8 cellular contexts compared by ENCODE assay signal in the genomic region with DNA sequence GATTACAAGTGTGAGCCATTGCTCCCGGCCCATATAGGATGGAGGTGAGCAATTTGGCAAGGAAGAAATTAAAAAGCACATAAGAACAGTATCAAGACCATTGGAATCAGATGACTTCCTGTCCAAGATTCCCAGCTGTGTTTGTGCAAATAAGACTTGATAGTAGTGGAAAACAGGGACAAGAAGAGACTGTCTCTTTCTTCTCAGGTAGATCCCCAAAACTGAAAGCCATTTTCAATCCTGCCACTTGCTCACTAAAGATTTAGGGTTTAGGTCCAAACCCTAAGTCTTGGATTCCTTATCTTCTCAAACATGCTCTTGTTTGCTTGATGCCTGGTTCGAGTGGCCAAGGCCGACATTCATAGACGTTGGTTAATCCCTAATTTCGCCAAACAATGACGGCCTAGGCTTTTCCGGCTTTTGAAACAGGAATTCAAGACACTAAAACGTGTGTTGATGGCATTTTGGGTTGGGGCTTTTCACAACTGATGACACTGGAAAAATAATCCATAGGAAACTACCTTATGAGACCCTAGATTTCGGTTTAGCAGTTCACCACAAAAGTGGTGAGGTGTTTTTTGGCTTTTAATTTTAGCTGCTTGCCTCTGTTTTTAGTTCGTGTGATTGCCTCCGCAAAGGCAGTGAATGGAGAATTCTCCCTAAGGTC. TPM values are rescaled to one million over a fixed set of nuclear protein-coding genes. Genes with fewer than 3 reads are reported as not detected.
DNase-seq lines count a peak whose midpoint lies in the region; ATAC-seq and TF ChIP-seq lines count a peak whose summit lies in the region.

No MANE protein-coding gene starts in this region.

- H3K4me3 ChIP-seq in MG63 (peak overlapping the region; percentile 39), coronary artery (peak overlapping the region; percentile 56)

- no peaks in the 10 kb centered on the region for H3K27me3 ChIP-seq in CD4-positive, alpha-beta T cell (ENCODE audit: control insufficient read depth, insufficient read depth, low read length)
- H3K27me3 ChIP-seq in MG63 = no peaks in the 10 kb centered on the region

- peaks cover 5% of the 10 kb centered on the region for H3K27me3 Mint-ChIP-seq in CD4-positive, alpha-beta T cell
- no peaks in the 10 kb centered on the region for H3K27me3 Mint-ChIP-seq in nephron (ENCODE audit: low read depth)

- H3K36me3 ChIP-seq in MG63 = peaks cover 14% of the 10 kb centered on the region

- POLR2A ChIA-PET in CD4-positive, alpha-beta T cell (lab: Charles Lee) = interaction anchor here (0.7 to 6.3 kb wide), 11 partner anchors 8 to 652 kb away, joined by 3 to 97 read pairs (median 16); partner anchors contain the start of genes SUN2 and TOMM22

- no peaks in the 10 kb centered on the region for H3K9me3 ChIP-seq in CD4-positive, alpha-beta T cell (ENCODE audit: control insufficient read depth, low read length)
- no peaks in the 10 kb centered on the region; the same call in 1 of the 2 replicates for H3K9me3 ChIP-seq in MG63

- intact Hi-C loops in CD4-positive, alpha-beta T cell (cut with DNase I, micrococcal nuclease) = loop anchor here (1.0 to 5.0 kb wide), 4 partner anchors 47 to 387 kb away; partner anchors contain the start of genes CBY1 (in 1 of the 2), CSNK1E (in 1 of the 2), DNAL4 (in 1 of the 2) and FAM227A (in 1 of the 2)

- peak overlapping the region; percentile 32 for H3K27ac ChIP-seq in CD4-positive, alpha-beta T cell (ENCODE audit: low read depth, low read length)
- H3K27ac ChIP-seq in coronary artery = peak overlapping the region; percentile 76 to 81

- no peak for DNase-seq in CD4-positive, alpha-beta T cell
- DNase-seq in MG63 (no peak), coronary artery (ENCODE audit: low spot score) (no peak), T1000 (lab: John Stamatoyannopoulos, UW) (no peak), NCI-H1436 treated with DMSO at 0.1 percent for 48 hours (lab: John Stamatoyannopoulos, UW) (no peak)

- H3K27ac Mint-ChIP-seq in CD4-positive, alpha-beta T cell = peak overlapping the region; percentile 93
- H3K27ac Mint-ChIP-seq in nephron = peak overlapping the region; percentile 87 to 96 (median 92)

- H3K4me1 Mint-ChIP-seq in CD4-positive, alpha-beta T cell (ENCODE audit: low read depth) = peaks cover 66% of the 10 kb centered on the region
- peaks cover 39% of the 10 kb centered on the region for H3K4me1 Mint-ChIP-seq in nephron

- no peak for ATAC-seq in CD4-positive, alpha-beta T cell (ENCODE audit: poor library complexity)
- ATAC-seq in HG03280 (IDR thresholded peaks at IDR 0.05; ENCODE audit: unreplicated experiment) (no peak), GM19467 (IDR thresholded peaks at IDR 0.05; ENCODE audit: unreplicated experiment) (no peak)

- H3K4me3 Mint-ChIP-seq in CD4-positive, alpha-beta T cell = peak overlapping the region; percentile 88
- peak overlapping the region; percentile 80 to 89 (median 85) for H3K4me3 Mint-ChIP-seq in nephron

- CTCF ChIA-PET in CD4-positive, alpha-beta T cell (lab: Charles Lee) = interaction anchor here (2.1 kb wide), 1 partner anchor 22 kb away, joined by 12 read pairs; the partner anchor contains the start of gene TOMM22

- peaks cover 41% of the 10 kb centered on the region for H3K36me3 Mint-ChIP-seq in CD4-positive, alpha-beta T cell (ENCODE audit: low read depth)
- H3K36me3 Mint-ChIP-seq in nephron (ENCODE audit: low read depth) = no peaks in the 10 kb centered on the region

- no peaks in the 10 kb centered on the region for H3K9me3 Mint-ChIP-seq in CD4-positive, alpha-beta T cell
- no peaks in the 10 kb centered on the region for H3K9me3 Mint-ChIP-seq in nephron

- TF ChIP-seq CTCF in CD4-positive, alpha-beta T cell (IDR thresholded peaks at IDR 0.05) = no peak
- TF ChIP-seq CTCF in coronary artery (IDR thresholded peaks at IDR 0.05) (no peak), nephron (IDR thresholded peaks at IDR 0.05; ENCODE audit: unreplicated experiment in 3 of 3) (no peak)

RNA-seq across cellular contexts. Expression of gene GTPBP1, which starts 1.0 kb away (rescaled TPM):
- total RNA-seq in CD4-positive, alpha-beta T cell = 100 to 1,000 TPM; 263 to 272 TPM
- total RNA-seq in MG63 (2014; rRNA removed; shearing (Covaris generic); ENCODE audit: low replicate concordance) = 19.4 and 22.0 TPM in 2 replicates

RNA-seq across cellular contexts. Expression of gene JOSD1, which starts 4.0 kb away (rescaled TPM):
- 100 to 1,000 TPM; 303 to 307 TPM for total RNA-seq in CD4-positive, alpha-beta T cell
- total RNA-seq in MG63 (2014; rRNA removed; shearing (Covaris generic); ENCODE audit: low replicate concordance) = 47.5 and 113 TPM in 2 replicates

RNA-seq across cellular contexts. Expression of gene TOMM22, which starts 22.9 kb away (rescaled TPM):
- total RNA-seq in CD4-positive, alpha-beta T cell = 10 to 100 TPM; 53.7 to 54.8 TPM
- total RNA-seq in MG63 (2014; rRNA removed; shearing (Covaris generic); ENCODE audit: low replicate concordance) = 110 and 257 TPM in 2 replicates

RNA-seq across cellular contexts. Expression of gene CBY1, which starts 48.3 kb away (rescaled TPM):
- total RNA-seq in CD4-positive, alpha-beta T cell = 1 to 10 TPM; 4.6 to 7.6 TPM
- total RNA-seq in MG63 (2014; rRNA removed; shearing (Covaris generic); ENCODE audit: low replicate concordance) = 29.5 and 33.8 TPM in 2 replicates

RNA-seq across cellular contexts. Expression of gene FAM227A, which starts 48.5 kb away (rescaled TPM):
- total RNA-seq in CD4-positive, alpha-beta T cell = under 1 TPM; 0.34 to 0.91 TPM
- total RNA-seq in MG63 (2014; rRNA removed; shearing (Covaris generic); ENCODE audit: low replicate concordance) = 0.33 TPM in 1 of 2 replicates, not detected in the other

Comparison
In these comparisons a context has a peak if more than half of its experiments do, and no peak if none do; other contexts are left out.
1. RNA of gene GTPBP1, which starts 1.0 kb away (total RNA-seq): 263 to 272 TPM in CD4-positive, alpha-beta T cell; 19.4 to 22.0 TPM in MG63; every median in the first group is over 10 times any median in the second.